ENCODE assay signal across 25 cellular contexts in the genomic region with DNA sequence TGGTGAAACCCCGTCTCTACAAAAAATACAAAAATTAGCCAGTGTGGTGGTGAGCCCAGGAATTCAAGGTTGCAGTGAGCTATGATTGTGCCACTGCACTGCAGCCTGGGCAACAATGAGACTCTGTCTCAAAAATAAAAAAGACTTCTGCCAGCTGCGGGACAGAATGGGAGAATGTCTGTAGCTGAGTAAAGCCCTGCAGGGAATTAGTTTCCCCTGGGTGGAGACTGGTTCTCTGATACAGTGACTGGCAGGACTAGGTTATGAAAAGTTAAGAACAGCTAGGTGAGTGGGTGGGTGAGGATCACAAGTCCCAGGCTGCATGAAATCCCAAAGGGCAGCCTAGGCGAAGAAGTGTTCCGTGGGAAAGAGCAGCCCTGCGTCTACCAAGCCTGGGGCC. TPM values are rescaled to one million over a fixed set of nuclear protein-coding genes. Genes with fewer than 3 reads are reported as not detected.
DNase-seq lines count a peak whose midpoint lies in the region; ATAC-seq and TF ChIP-seq lines count a peak whose summit lies in the region.
"Had no signal": no experiment of that assay in that cellular context is flagged by ENCODE, and none has a peak within 500 bp of the region (broad histone marks: within the 10 kb centered on the region; RNA-seq: fewer than 3 reads in every experiment).

No MANE protein-coding gene starts in this region.

- H3K27me3 ChIP-seq in AG04450 (ENCODE audit: control insufficient read depth, insufficient read depth, low read length) (no peaks in the 10 kb centered on the region), NT2/D1 (ENCODE audit: insufficient read depth, insufficient read length) (no peaks in the 10 kb centered on the region)

- H3K4me3 ChIP-seq in AG04450 (ENCODE audit: low read depth, low read length): no peak overlapping the region
- no peak overlapping the region for H3K4me3 ChIP-seq in NT2/D1 (ENCODE audit: insufficient read length, low read depth)
- no peak overlapping the region for H3K4me3 ChIP-seq in coronary artery
- H3K4me3 ChIP-seq: SK-N-MC had no signal

- H3K9ac ChIP-seq in NT2/D1 (ENCODE audit: insufficient read length, low read depth): peak overlapping the region; percentile 36

- no peak overlapping the region for H3K4me3 Mint-ChIP-seq in progenitor cell of endocrine pancreas (ENCODE audit: low read depth)

- H3K36me3 Mint-ChIP-seq in progenitor cell of endocrine pancreas (ENCODE audit: insufficient read depth): peaks cover 12% of the 10 kb centered on the region
- H3K36me3 Mint-ChIP-seq: CD4-positive, CD25-positive, alpha-beta regulatory T cell had no signal

- POLR2A ChIA-PET in AG04450 (lab: Yijun Ruan, JAX): interaction anchor here (1.1 kb wide), 1 partner anchor 20 kb away, joined by 4 read pairs; no protein-coding TSS in a partner anchor

- H3K27ac ChIP-seq in AG04450 (ENCODE audit: low read depth, low read length) (peak overlapping the region; percentile 21), coronary artery (peak overlapping the region; percentile 49 to 88)
- H3K27ac ChIP-seq: SK-N-MC had no signal

- peak overlapping the region; percentile 45 for H3K27ac Mint-ChIP-seq in progenitor cell of endocrine pancreas

- peaks cover 10% of the 10 kb centered on the region for H3K4me1 ChIP-seq in NT2/D1 (ENCODE audit: insufficient read depth, insufficient read length)

- TF ChIP-seq CTCF in AG04450 (IDR thresholded peaks at IDR 0.05; ENCODE audit: low read depth, low read length) (no peak), coronary artery (IDR thresholded peaks at IDR 0.05) (no peak), progenitor cell of endocrine pancreas (IDR thresholded peaks at IDR 0.05; ENCODE audit: unreplicated experiment) (no peak)

- H3K4me1 Mint-ChIP-seq in progenitor cell of endocrine pancreas (ENCODE audit: low read depth): peaks cover 9% of the 10 kb centered on the region

- CTCF ChIA-PET in AG04450 (lab: Charles Lee): interaction anchor here (0.8 kb wide), 1 partner anchor 13 kb away, joined by 3 read pairs; no protein-coding TSS in a partner anchor

- no peaks in the 10 kb centered on the region for H3K27me3 Mint-ChIP-seq in progenitor cell of endocrine pancreas

- DNase-seq in AG04450 (ENCODE audit: low read depth, low spot score): no peak
- DNase-seq in NT2/D1 (ENCODE audit: low read depth, low spot score): no peak
- DNase-seq in coronary artery (ENCODE audit: low spot score): no peak
- no peak for DNase-seq in progenitor cell of endocrine pancreas (ENCODE audit: low spot score, unreplicated experiment)
- no peak for DNase-seq in cerebellum (ENCODE audit: low spot score)
- DNase-seq in NCI-H2196 treated with DMSO at 0.1 percent for 48 hours (lab: John Stamatoyannopoulos, UW; ENCODE audit: unreplicated experiment): no peak
- DNase-seq: 8988T; ACHN; CD4-positive, CD25-positive, alpha-beta regulatory T cell; KBM-7; MV-4-11; NCI-H1105 treated with DMSO at 0.1 percent for 48 hours; NCI-H1694; NCI-H2029 treated with DMSO at 0.1 percent for 48 hours; NCI-H2227 treated with DMSO at 0.1 percent for 48 hours; NCI-H510A; NCI-H69; SHP77 treated with DMSO at 0.1 percent for 48 hours had no signal

- ATAC-seq in HG03139 (IDR thresholded peaks at IDR 0.05; ENCODE audit: unreplicated experiment): no peak

- H3K9me3 ChIP-seq in AG04450 (ENCODE audit: control insufficient read depth, insufficient read depth, low read length): no peaks in the 10 kb centered on the region; the same call in 1 of the 2 replicates
- H3K9me3 ChIP-seq in NT2/D1 (ENCODE audit: insufficient read depth, low read length): no peaks in the 10 kb centered on the region

- H3K36me3 ChIP-seq in NT2/D1 (ENCODE audit: insufficient read depth, insufficient read length, low read length): peaks cover 42% of the 10 kb centered on the region

- H3K9me3 Mint-ChIP-seq in progenitor cell of endocrine pancreas (ENCODE audit: low read depth): no peaks in the 10 kb centered on the region

RNA-seq across cellular contexts. Expression of gene CATIP, which starts 13.8 kb away (rescaled TPM):
- not detected in 2 replicates for polyA plus RNA-seq in AG04450 (2011; rRNA removed)
- polyA minus RNA-seq in AG04450 (2011; rRNA and poly(A)+ RNA removed): 0.43 and 0.46 TPM in 2 replicates
- 3.3 and 3.8 TPM in 2 replicates for total RNA-seq in progenitor cell of endocrine pancreas
- total RNA-seq in cerebellum: 1.2 TPM
- total RNA-seq: CD4-positive, CD25-positive, alpha-beta regulatory T cell; HT1080; LHCN-M2; MCF 10A; OCI-LY7 had no signal
- polyA plus RNA-seq: BJ; CD4-positive, CD25-positive, alpha-beta regulatory T cell had no signal

RNA-seq across cellular contexts. Expression of gene SLC11A1, which starts 39.2 kb away (rescaled TPM):
- polyA plus RNA-seq in AG04450 (2011; rRNA removed): 0.04 TPM in 1 of 2 replicates, not detected in the other
- 0.14 TPM in 1 of 2 replicates, not detected in the other for polyA minus RNA-seq in AG04450 (2011; rRNA and poly(A)+ RNA removed)
- total RNA-seq in progenitor cell of endocrine pancreas: 0.33 and 0.34 TPM in 2 replicates
- 1.5 TPM for total RNA-seq in cerebellum

RNA-seq across cellular contexts. Expression of gene TMBIM1, which starts 50.5 kb away (rescaled TPM):
- 91.4 and 105 TPM in 2 replicates for polyA plus RNA-seq in AG04450 (2011; rRNA removed)
- polyA minus RNA-seq in AG04450 (2011; rRNA and poly(A)+ RNA removed): 70.2 and 73.1 TPM in 2 replicates
- total RNA-seq in progenitor cell of endocrine pancreas (131 and 137 TPM in 2 replicates), cerebellum (10.7 TPM)

RNA-seq across cellular contexts. Expression of gene CTDSP1, which starts 56.8 kb away (rescaled TPM):
- polyA plus RNA-seq in AG04450 (2011; rRNA removed): 51.3 and 66.6 TPM in 2 replicates
- polyA minus RNA-seq in AG04450 (2011; rRNA and poly(A)+ RNA removed): 77.8 and 111 TPM in 2 replicates
- total RNA-seq in progenitor cell of endocrine pancreas (102 and 108 TPM in 2 replicates), cerebellum (19.3 TPM)

Comparison
In these comparisons a context has a peak if more than half of its experiments do, and no peak if none do; other contexts are left out.
1. RNA of gene TMBIM1, which starts 50.5 kb away (total RNA-seq): 131 to 137 TPM in progenitor cell of endocrine pancreas; 10.7 TPM in cerebellum (single experiment); every median in the first group is over 10 times any median in the second.